In genomic region chr10:70669732-70670317, GRCh38 we compare ENCODE assay signal across 1 cellular context.
TF ChIP-seq lines count a peak whose summit lies in the region.

No MANE protein-coding gene starts in this region.

TF ChIP-seq in K562, 482 proteins besides CTCF, POLR2A, EP300 and RAD21 (continued from another document):
- TF ChIP-seq IRF1 (CRISPR knock-in tag; IDR thresholded peaks at IDR 0.05; ENCODE audit: borderline replicate concordance) = no peak
- no peak; a peak in 1 of 6 replicates for TF ChIP-seq ZBTB11 (CRISPR knock-in tag; IDR thresholded peaks at IDR 0.05)
- no peak for TF ChIP-seq ZNF512 (tag; IDR thresholded peaks at IDR 0.05)
- TF ChIP-seq SPI1 (IDR thresholded peaks at IDR 0.05; ENCODE audit: borderline replicate concordance, low read depth, low read length) = no peak
- no peak for TF ChIP-seq MNT (conservative IDR thresholded peaks at IDR 0.05)
- no peak for TF ChIP-seq KDM1A (IDR thresholded peaks at IDR 0.05)
- TF ChIP-seq C11orf30 (IDR thresholded peaks at IDR 0.05; ENCODE audit: low read depth) = no peak
- no peak for TF ChIP-seq ZNF174 (CRISPR knock-in tag; IDR thresholded peaks at IDR 0.05)
- no peak for TF ChIP-seq HES1 (IDR thresholded peaks at IDR 0.05; ENCODE audit: low read depth)
- no peak for TF ChIP-seq RUNX1 (IDR thresholded peaks at IDR 0.05; ENCODE audit: low read depth)
- TF ChIP-seq KLF16 (IDR thresholded peaks at IDR 0.05) = no peak
- TF ChIP-seq EGR1 (conservative IDR thresholded peaks at IDR 0.05) = peak; percentile 49
- TF ChIP-seq MIER1 (IDR thresholded peaks at IDR 0.05; ENCODE audit: low read depth) = no peak
- no peak for TF ChIP-seq NFIX (CRISPR knock-in tag; IDR thresholded peaks at IDR 0.05; ENCODE audit: low read depth)
